Comparison of ENCODE assay signal across 9 cellular contexts in the genomic region with DNA sequence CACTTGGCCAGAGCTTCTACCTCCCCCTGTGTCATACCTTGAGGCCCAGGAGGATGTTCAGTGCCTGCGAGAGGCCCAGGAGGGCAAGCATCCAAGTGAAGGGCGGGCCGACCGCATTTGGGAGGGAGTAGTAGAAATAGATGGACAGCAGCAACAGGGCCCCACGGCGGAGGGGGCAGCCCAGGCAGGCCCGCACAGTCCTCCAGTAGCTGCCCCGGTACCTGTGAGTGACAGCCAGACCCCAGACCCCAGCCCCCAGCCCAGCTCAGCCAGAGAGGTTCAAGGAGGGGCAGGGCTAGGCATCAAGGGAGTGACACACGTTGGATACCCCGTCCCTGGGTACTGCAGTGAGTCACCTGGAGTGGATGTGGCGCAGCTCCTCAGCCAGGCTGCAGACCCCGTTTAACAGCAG. TPM values are rescaled to one million over a fixed set of nuclear protein-coding genes. Genes with fewer than 3 reads are reported as not detected.
DNase-seq lines count a peak whose midpoint lies in the region; TF ChIP-seq lines count a peak whose summit lies in the region.
"Had no signal": no experiment of that assay in that cellular context is flagged by ENCODE, and none has a peak within 500 bp of the region (broad histone marks: within the 10 kb centered on the region; RNA-seq: fewer than 3 reads in every experiment).

No MANE protein-coding gene starts in this region.

- H3K27ac ChIP-seq in thyroid gland = peak overlapping the region; percentile 85 to 93 (median 93)
- H3K27ac ChIP-seq: 22Rv1 had no signal

- peak; percentile 28 for DNase-seq in DMS 273 (lab: John Stamatoyannopoulos, UW; ENCODE audit: unreplicated experiment)
- DNase-seq in DMS 273 treated with DMSO at 0.1 percent for 48 hours (lab: John Stamatoyannopoulos, UW) = no peak
- peak; percentile 28 for DNase-seq in activated naive CD8-positive, alpha-beta T cell treated with anti-CD3 and anti-CD28 coated beads for 36 hours
- DNase-seq in iris pigment epithelial cell (ENCODE audit: low read depth) = peak; percentile 38
- DNase-seq in thyroid gland = no peak
- DNase-seq in NCI-H2196 treated with DMSO at 0.1 percent for 48 hours (lab: John Stamatoyannopoulos, UW; ENCODE audit: unreplicated experiment) = no peak
- no peak for DNase-seq in COR-L47 (lab: John Stamatoyannopoulos, UW)
- DNase-seq in Caco-2 = no peak

- H3K27me3 Mint-ChIP-seq in activated naive CD8-positive, alpha-beta T cell treated with anti-CD3 and anti-CD28 coated beads for 36 hours = no peaks in the 10 kb centered on the region
- no peaks in the 10 kb centered on the region for H3K27me3 Mint-ChIP-seq in Caco-2 (ENCODE audit: insufficient read depth, unreplicated experiment)

- H3K27me3 ChIP-seq in thyroid gland = no peaks in the 10 kb centered on the region
- H3K27me3 ChIP-seq in Caco-2 (replicated peaks; ENCODE audit: control insufficient read depth, insufficient read depth, low read length) = no peaks in the 10 kb centered on the region

- POLR2A ChIA-PET in Caco-2 (lab: Charles Lee) = no interaction called here

- H3K4me1 Mint-ChIP-seq in activated naive CD8-positive, alpha-beta T cell treated with anti-CD3 and anti-CD28 coated beads for 36 hours = peaks cover 30% of the 10 kb centered on the region
- no peaks in the 10 kb centered on the region for H3K4me1 Mint-ChIP-seq in Caco-2 (ENCODE audit: low read depth, unreplicated experiment)

- TF ChIP-seq CTCF in thyroid gland (IDR thresholded peaks at IDR 0.05) = no peak
- no peak for TF ChIP-seq CTCF in Caco-2 (IDR thresholded peaks at IDR 0.05; ENCODE audit: insufficient read depth in 1 of 2, low read depth in 1 of 2, low read length in 1 of 2, severe bottlenecking in 1 of 2, unreplicated experiment in 1 of 2)

- H3K4me1 ChIP-seq in thyroid gland (peaks cover 11 to 28% of the 10 kb centered on the region in 2 donors), Caco-2 (peaks cover 6% of the 10 kb centered on the region; the same call in 1 of the 2 replicates)

- H3K9me3 ChIP-seq in thyroid gland (no peaks in the 10 kb centered on the region), Caco-2 (no peaks in the 10 kb centered on the region)

- H3K9me3 Mint-ChIP-seq in activated naive CD8-positive, alpha-beta T cell treated with anti-CD3 and anti-CD28 coated beads for 36 hours = no peaks in the 10 kb centered on the region
- H3K9me3 Mint-ChIP-seq in Caco-2 (ENCODE audit: unreplicated experiment) = no peaks in the 10 kb centered on the region

- peak overlapping the region; percentile 89 for H3K4me3 Mint-ChIP-seq in activated naive CD8-positive, alpha-beta T cell treated with anti-CD3 and anti-CD28 coated beads for 36 hours
- no peak overlapping the region for H3K4me3 Mint-ChIP-seq in Caco-2 (ENCODE audit: unreplicated experiment)

- H3K36me3 ChIP-seq in thyroid gland (peaks cover 0 to 4% of the 10 kb centered on the region in 2 donors), Caco-2 (ENCODE audit: control insufficient read depth, insufficient read depth, low read length) (no peaks in the 10 kb centered on the region)

- BruUV-seq in Caco-2 (replicated peaks; lab: Mats Ljungman, UMichigan) = no TSS peak

- CTCF ChIA-PET in Caco-2 (lab: Charles Lee) = no interaction called here

- 40 to 100% methylated on average over 1 to 3 of the region's 12 CpGs for WGBS in thyroid gland, 2 donors

- peak overlapping the region in 1 of 3 donors; percentile 35 for H3K4me3 ChIP-seq in thyroid gland (replicated peaks in 1 of 3)
- H3K4me3 ChIP-seq in Caco-2 (ENCODE audit: low read depth, low read length) = no peak overlapping the region

- peaks cover 16% of the 10 kb centered on the region for H3K36me3 Mint-ChIP-seq in activated naive CD8-positive, alpha-beta T cell treated with anti-CD3 and anti-CD28 coated beads for 36 hours
- H3K36me3 Mint-ChIP-seq in Caco-2 (ENCODE audit: insufficient read depth, unreplicated experiment) = no peaks in the 10 kb centered on the region

- no peak for TF ChIP-seq POLR2A in thyroid gland (IDR thresholded peaks at IDR 0.05)

- intact Hi-C loops in thyroid gland (cut with DNase I) = no loop called here
- intact Hi-C loops in Caco-2 (cut with micrococcal nuclease; ENCODE audit: unreplicated experiment) = no loop called here

- peak overlapping the region; percentile 96 for H3K27ac Mint-ChIP-seq in activated naive CD8-positive, alpha-beta T cell treated with anti-CD3 and anti-CD28 coated beads for 36 hours
- H3K27ac Mint-ChIP-seq in Caco-2 (ENCODE audit: unreplicated experiment) = no peak overlapping the region

RNA-seq across cellular contexts. Expression of gene STING1, which starts 1.4 kb away (rescaled TPM):
- 10 to 100 TPM; 37.4 to 40.5 TPM for total RNA-seq in activated naive CD8-positive, alpha-beta T cell treated with anti-CD3 and anti-CD28 coated beads for 36 hours
- total RNA-seq in thyroid gland (10 to 100 TPM; 28.4 to 59.9 (median 38.6) TPM), Caco-2 (2022) (not detected in 2 replicates)

RNA-seq across cellular contexts. Expression of gene SMIM33, which starts 10.3 kb away (rescaled TPM):
- under 1 TPM in 1 of 2 experiments, not detected in 1; 0.16 TPM for total RNA-seq in activated naive CD8-positive, alpha-beta T cell treated with anti-CD3 and anti-CD28 coated beads for 36 hours
- total RNA-seq in thyroid gland (not detected), Caco-2 (2022) (not detected in 2 replicates)

RNA-seq across cellular contexts. Expression of gene ECSCR, which starts 18.6 kb away (rescaled TPM):
- total RNA-seq in activated naive CD8-positive, alpha-beta T cell treated with anti-CD3 and anti-CD28 coated beads for 36 hours = under 1 TPM; 0.36 to 0.49 TPM
- total RNA-seq in thyroid gland (10 to 100 TPM; 26.7 to 46.2 (median 31.4) TPM), Caco-2 (2022) (not detected in 2 replicates)

RNA-seq across cellular contexts. Expression of gene DNAJC18, which starts 41.8 kb away (rescaled TPM):
- total RNA-seq in activated naive CD8-positive, alpha-beta T cell treated with anti-CD3 and anti-CD28 coated beads for 36 hours = 10 to 100 TPM; 20.5 to 21.8 TPM
- total RNA-seq in thyroid gland = 10 to 100 TPM in 3 of 4 donors, 1 to 10 TPM in 1; 7.9 to 21.0 (median 12.7) TPM
- 12.5 and 14.1 TPM in 2 replicates for total RNA-seq in Caco-2 (2022)

Comparison
In these comparisons a context has a peak if more than half of its experiments do, and no peak if none do; other contexts are left out.
1. DNase-seq: peak in DMS 273 (single experiment), activated naive CD8-positive, alpha-beta T cell treated with anti-CD3 and anti-CD28 coated beads for 36 hours (single experiment) and iris pigment epithelial cell (single experiment); none in DMS 273 treated with DMSO at 0.1 percent for 48 hours (single experiment), thyroid gland (0 of 2), NCI-H2196 treated with DMSO at 0.1 percent for 48 hours (single experiment), COR-L47 (single experiment) and Caco-2 (0 of 2).
2. RNA of gene STING1, which starts 1.4 kb away (total RNA-seq): 28.4 to 59.9 TPM in thyroid gland and 37.4 to 40.5 TPM in activated naive CD8-positive, alpha-beta T cell treated with anti-CD3 and anti-CD28 coated beads for 36 hours; not detected in Caco-2; every median in the first group is over 10 times any median in the second.
3. RNA of gene ECSCR, which starts 18.6 kb away (total RNA-seq): 26.7 to 46.2 TPM in thyroid gland; 0.36 to 0.49 TPM in activated naive CD8-positive, alpha-beta T cell treated with anti-CD3 and anti-CD28 coated beads for 36 hours and not detected in Caco-2; every median in the first group is over 10 times any median in the second.